ENCODE assay signal across 20 cellular contexts in the genomic region with DNA sequence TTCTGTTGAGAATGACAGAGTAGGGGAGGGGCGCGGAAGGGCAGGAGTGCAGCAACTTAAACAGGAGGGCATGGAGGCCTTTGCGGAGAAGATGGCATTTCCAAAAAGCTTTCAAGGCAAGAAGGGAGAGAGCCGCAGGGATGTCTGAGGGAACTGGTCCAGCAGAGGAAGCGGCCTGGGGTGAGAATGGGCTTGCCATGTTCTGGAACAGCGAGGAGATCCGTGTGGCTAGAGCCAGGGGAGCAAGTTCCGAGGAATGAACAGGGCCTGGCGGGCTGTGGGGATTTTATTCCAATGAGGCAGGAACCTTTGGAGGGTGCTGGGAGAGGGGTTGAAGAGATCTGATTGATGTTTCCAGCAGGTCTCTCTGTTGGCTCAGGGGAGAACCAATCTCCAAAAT.
DNase-seq lines count a peak whose midpoint lies in the region; ATAC-seq, FAIRE-seq and TF ChIP-seq lines count a peak whose summit lies in the region.
"Had no signal": no experiment of that assay in that cellular context is flagged by ENCODE, and none has a peak within 500 bp of the region (broad histone marks: within the 10 kb centered on the region; RNA-seq: fewer than 3 reads in every experiment).

No MANE protein-coding gene starts in this region.

- peaks cover 37% of the 10 kb centered on the region for H3K4me1 ChIP-seq in CD8-positive, alpha-beta memory T cell (ENCODE audit: insufficient read depth, low read length)
- peaks cover 4 to 5% of the 10 kb centered on the region in 2 donors for H3K4me1 ChIP-seq in kidney (ENCODE audit: control insufficient read depth in 1 of 2, insufficient read depth in 1 of 2, low read depth in 1 of 2, low read length in 2 of 2)
- H3K4me1 ChIP-seq in PC-9 (replicated peaks; ENCODE audit: insufficient read depth): no peaks in the 10 kb centered on the region

- no peak for ATAC-seq in activated naive CD8-positive, alpha-beta T cell treated with anti-CD3 and anti-CD28 coated beads, Interleukin-2, amount 50 U/mL, for 24 hours

- CTCF ChIA-PET in CD8-positive, alpha-beta memory T cell (lab: Charles Lee): no interaction called here
- CTCF ChIA-PET in PC-9 (lab: Charles Lee): interaction anchor here (0.7 kb wide), 1 partner anchor 85 kb away, joined by 3 read pairs; no protein-coding TSS in a partner anchor

- no peak overlapping the region for H3K4me3 ChIP-seq in CD8-positive, alpha-beta memory T cell (ENCODE audit: low read length)
- H3K4me3 ChIP-seq in kidney (ENCODE audit: low read length in 2 of 2) (no peak overlapping the region), PC-9 (no peak overlapping the region)
- H3K4me3 ChIP-seq: GM23248 had no signal

- H3K9me3 ChIP-seq in CD8-positive, alpha-beta memory T cell (ENCODE audit: low read length): no peaks in the 10 kb centered on the region
- no peaks in the 10 kb centered on the region for H3K9me3 ChIP-seq in kidney (ENCODE audit: control insufficient read depth in 1 of 2, low read length in 2 of 2)
- no peaks in the 10 kb centered on the region for H3K9me3 ChIP-seq in PC-9 (ENCODE audit: insufficient read depth, low read depth)

- H3K4me3 Mint-ChIP-seq in T-helper 1 cell treated with Interleukin-12 subunit alpha and Interleukin-12 subunit beta and Interleukin-4 antibody, amounts not matched to agents 30 μg/mL and 1 μg/mL, for 36 hours: no peak overlapping the region
- no peak overlapping the region for H3K4me3 Mint-ChIP-seq in CD8-positive, alpha-beta memory T cell
- no peak overlapping the region for H3K4me3 Mint-ChIP-seq in activated naive CD8-positive, alpha-beta T cell treated with anti-CD3 and anti-CD28 coated beads, Interleukin-2, amount 50 U/mL, for 24 hours
- H3K4me3 Mint-ChIP-seq: B cell; CD4-positive, alpha-beta T cell had no signal

- no peaks in the 10 kb centered on the region for H3K27me3 Mint-ChIP-seq in T-helper 1 cell treated with Interleukin-12 subunit alpha and Interleukin-12 subunit beta and Interleukin-4 antibody, amounts not matched to agents 30 μg/mL and 1 μg/mL, for 36 hours (ENCODE audit: low read depth)
- peaks cover 0 to 6% of the 10 kb centered on the region in 2 donors for H3K27me3 Mint-ChIP-seq in CD8-positive, alpha-beta memory T cell
- no peaks in the 10 kb centered on the region for H3K27me3 Mint-ChIP-seq in activated naive CD8-positive, alpha-beta T cell treated with anti-CD3 and anti-CD28 coated beads, Interleukin-2, amount 50 U/mL, for 24 hours
- H3K27me3 Mint-ChIP-seq: B cell; CD4-positive, alpha-beta T cell had no signal

- DNase-seq in T-helper 1 cell: no peak
- DNase-seq in CD8-positive, alpha-beta memory T cell: no peak
- DNase-seq in activated naive CD8-positive, alpha-beta T cell treated with anti-CD3 and anti-CD28 coated beads, Interleukin-2, amount 50 U/mL, for 24 hours: no peak
- DNase-seq in kidney: peak; percentile 46
- no peak for DNase-seq in DMS153 (lab: John Stamatoyannopoulos, UW)
- no peak for DNase-seq in pons (ENCODE audit: low spot score)
- DNase-seq in PC-9: no peak
- DNase-seq: CD4-positive, alpha-beta T cell; DMS79; GM23248; HCEC 1CT; KBM-7; MV-4-11; NCI-H1417 treated with DMSO at 0.1 percent for 48 hours; NCI-H1930; NCI-H446; NCI-H69 had no signal

- H3K27ac ChIP-seq in CD8-positive, alpha-beta memory T cell (ENCODE audit: low read depth, low read length): no peak overlapping the region
- H3K27ac ChIP-seq in kidney (ENCODE audit: low read depth in 2 of 2, low read length in 2 of 2) (no peak overlapping the region), PC-9 (no peak overlapping the region)
- H3K27ac ChIP-seq: 22Rv1, GM23248 had no signal

- no peaks in the 10 kb centered on the region for H3K79me2 ChIP-seq in PC-9 (ENCODE audit: low read depth)

- no peak for TF ChIP-seq CTCF in kidney (IDR thresholded peaks at IDR 0.05; ENCODE audit: borderline replicate concordance, extremely low read depth, insufficient read depth)
- TF ChIP-seq CTCF in PC-9 (conservative IDR thresholded peaks at IDR 0.05): no peak

- peaks cover 49% of the 10 kb centered on the region for H3K4me1 Mint-ChIP-seq in T-helper 1 cell treated with Interleukin-12 subunit alpha and Interleukin-12 subunit beta and Interleukin-4 antibody, amounts not matched to agents 30 μg/mL and 1 μg/mL, for 36 hours (ENCODE audit: low read depth)
- peaks cover 57 to 80% (median 65%) of the 10 kb centered on the region in 3 donors for H3K4me1 Mint-ChIP-seq in CD8-positive, alpha-beta memory T cell
- H3K4me1 Mint-ChIP-seq in activated naive CD8-positive, alpha-beta T cell treated with anti-CD3 and anti-CD28 coated beads, Interleukin-2, amount 50 U/mL, for 24 hours: peaks cover 47% of the 10 kb centered on the region

- no TSS peak for BruUV-seq in PC-9 (replicated peaks; lab: Mats Ljungman, UMichigan)

- H3K27ac Mint-ChIP-seq in T-helper 1 cell treated with Interleukin-12 subunit alpha and Interleukin-12 subunit beta and Interleukin-4 antibody, amounts not matched to agents 30 μg/mL and 1 μg/mL, for 36 hours: peak overlapping the region; percentile 11
- H3K27ac Mint-ChIP-seq in CD8-positive, alpha-beta memory T cell: peak overlapping the region in 5 of 8 donors; percentile 9 to 84 (median 54)
- peak overlapping the region; percentile 5 for H3K27ac Mint-ChIP-seq in activated naive CD8-positive, alpha-beta T cell treated with anti-CD3 and anti-CD28 coated beads, Interleukin-2, amount 50 U/mL, for 24 hours
- H3K27ac Mint-ChIP-seq: B cell; CD4-positive, alpha-beta T cell had no signal

- no peak overlapping the region for H3K9ac ChIP-seq in kidney (ENCODE audit: low read length in 2 of 2)
- H3K9ac ChIP-seq: GM23248 had no signal

- H3K9me2 ChIP-seq in PC-9 (ENCODE audit: insufficient read depth): no peaks in the 10 kb centered on the region

- H3F3A ChIP-seq in PC-9 (ENCODE audit: insufficient read depth, low read depth): no peaks in the 10 kb centered on the region

- POLR2A ChIA-PET in CD8-positive, alpha-beta memory T cell (lab: Charles Lee): no interaction called here
- POLR2A ChIA-PET in PC-9 (lab: Charles Lee; ENCODE audit: unreplicated experiment): no interaction called here

- no peaks in the 10 kb centered on the region for H3K27me3 ChIP-seq in CD8-positive, alpha-beta memory T cell (ENCODE audit: insufficient read depth, low read length, poor library complexity, severe bottlenecking)
- H3K27me3 ChIP-seq in PC-9 (ENCODE audit: insufficient read depth, low read depth): no peaks in the 10 kb centered on the region

- H3K4me2 ChIP-seq in PC-9: no peak overlapping the region

- peaks cover 55% of the 10 kb centered on the region for H3K36me3 Mint-ChIP-seq in T-helper 1 cell treated with Interleukin-12 subunit alpha and Interleukin-12 subunit beta and Interleukin-4 antibody, amounts not matched to agents 30 μg/mL and 1 μg/mL, for 36 hours (ENCODE audit: low read depth)
- H3K36me3 Mint-ChIP-seq in CD8-positive, alpha-beta memory T cell: peaks cover 5 to 78% (median 22%) of the 10 kb centered on the region in 3 donors
- H3K36me3 Mint-ChIP-seq in activated naive CD8-positive, alpha-beta T cell treated with anti-CD3 and anti-CD28 coated beads, Interleukin-2, amount 50 U/mL, for 24 hours (ENCODE audit: low read depth): peaks cover 36% of the 10 kb centered on the region

- H2AFZ ChIP-seq in PC-9: no peak overlapping the region
- H2AFZ ChIP-seq: GM23248 had no signal

- no peaks in the 10 kb centered on the region for H4K20me1 ChIP-seq in PC-9 (ENCODE audit: insufficient read depth)

- peaks cover 30% of the 10 kb centered on the region for H3K36me3 ChIP-seq in CD8-positive, alpha-beta memory T cell (ENCODE audit: insufficient read depth, low read length)
- H3K36me3 ChIP-seq in kidney (ENCODE audit: control insufficient read depth in 1 of 2, insufficient read depth in 2 of 2, low read length in 2 of 2) (peaks cover 0 to 2% of the 10 kb centered on the region in 2 donors), PC-9 (ENCODE audit: low read depth) (no peaks in the 10 kb centered on the region)

- intact Hi-C loops in kidney (cut with DNase I) (no loop called here), PC-9 (cut with micrococcal nuclease; ENCODE audit: unreplicated experiment) (no loop called here)

- H3K9me3 Mint-ChIP-seq in T-helper 1 cell treated with Interleukin-12 subunit alpha and Interleukin-12 subunit beta and Interleukin-4 antibody, amounts not matched to agents 30 μg/mL and 1 μg/mL, for 36 hours: no peaks in the 10 kb centered on the region
- H3K9me3 Mint-ChIP-seq in CD8-positive, alpha-beta memory T cell: peaks cover 0 to 1% (median 0%) of the 10 kb centered on the region in 5 donors
- H3K9me3 Mint-ChIP-seq in activated naive CD8-positive, alpha-beta T cell treated with anti-CD3 and anti-CD28 coated beads, Interleukin-2, amount 50 U/mL, for 24 hours: no peaks in the 10 kb centered on the region
- H3K9me3 Mint-ChIP-seq: CD4-positive, alpha-beta T cell had no signal

- FAIRE-seq in kidney (lab: Jason Lieb, UNC): no peak
